In the genomic region with DNA sequence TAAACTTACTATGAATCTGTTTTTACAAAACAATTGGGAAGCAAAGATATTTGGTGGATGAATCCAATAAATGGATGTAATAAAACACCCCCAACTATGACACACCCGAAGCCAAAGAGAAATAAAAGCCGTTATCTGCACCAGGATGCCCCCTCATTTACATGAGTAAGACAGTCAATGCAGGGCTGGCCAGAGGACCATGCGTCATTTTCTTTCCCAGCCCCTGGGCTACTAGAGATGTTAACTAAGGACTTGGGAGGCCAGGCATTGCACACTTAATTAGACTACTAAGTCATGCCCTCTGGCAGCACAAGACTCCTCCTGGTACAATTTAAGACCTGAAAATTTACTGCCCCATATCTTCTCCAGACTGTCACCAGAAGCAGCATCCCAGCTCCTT, we compare ENCODE assay signal across 1 cellular context.
A peak's percentile ranks its signal among the peaks of the same experiment; 100 is the strongest.
TF ChIP-seq lines count a peak whose summit lies in the region.

No MANE protein-coding gene starts in this region.

TF ChIP-seq in K562, 482 proteins besides CTCF, POLR2A, EP300 and RAD21:
- TF ChIP-seq, protein P1, sequence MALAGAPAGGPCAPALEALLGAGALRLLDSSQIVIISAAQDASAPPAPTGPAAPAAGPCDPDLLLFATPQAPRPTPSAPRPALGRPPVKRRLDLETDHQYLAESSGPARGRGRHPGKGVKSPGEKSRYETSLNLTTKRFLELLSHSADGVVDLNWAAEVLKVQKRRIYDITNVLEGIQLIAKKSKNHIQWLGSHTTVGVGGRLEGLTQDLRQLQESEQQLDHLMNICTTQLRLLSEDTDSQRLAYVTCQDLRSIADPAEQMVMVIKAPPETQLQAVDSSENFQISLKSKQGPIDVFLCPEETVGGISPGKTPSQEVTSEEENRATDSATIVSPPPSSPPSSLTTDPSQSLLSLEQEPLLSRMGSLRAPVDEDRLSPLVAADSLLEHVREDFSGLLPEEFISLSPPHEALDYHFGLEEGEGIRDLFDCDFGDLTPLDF (CRISPR knock-in tag; IDR thresholded peaks at IDR 0.05) = no peak
- TF ChIP-seq ZNF175 (CRISPR knock-in tag; IDR thresholded peaks at IDR 0.05; ENCODE audit: low read depth) (no peak), ZNF507 (tag; conservative IDR thresholded peaks at IDR 0.05) (0 out of 2 replicates have a peak, but pooled peaks have one; percentile 3)
